1 cellular context compared by ENCODE assay signal in the genomic region with DNA sequence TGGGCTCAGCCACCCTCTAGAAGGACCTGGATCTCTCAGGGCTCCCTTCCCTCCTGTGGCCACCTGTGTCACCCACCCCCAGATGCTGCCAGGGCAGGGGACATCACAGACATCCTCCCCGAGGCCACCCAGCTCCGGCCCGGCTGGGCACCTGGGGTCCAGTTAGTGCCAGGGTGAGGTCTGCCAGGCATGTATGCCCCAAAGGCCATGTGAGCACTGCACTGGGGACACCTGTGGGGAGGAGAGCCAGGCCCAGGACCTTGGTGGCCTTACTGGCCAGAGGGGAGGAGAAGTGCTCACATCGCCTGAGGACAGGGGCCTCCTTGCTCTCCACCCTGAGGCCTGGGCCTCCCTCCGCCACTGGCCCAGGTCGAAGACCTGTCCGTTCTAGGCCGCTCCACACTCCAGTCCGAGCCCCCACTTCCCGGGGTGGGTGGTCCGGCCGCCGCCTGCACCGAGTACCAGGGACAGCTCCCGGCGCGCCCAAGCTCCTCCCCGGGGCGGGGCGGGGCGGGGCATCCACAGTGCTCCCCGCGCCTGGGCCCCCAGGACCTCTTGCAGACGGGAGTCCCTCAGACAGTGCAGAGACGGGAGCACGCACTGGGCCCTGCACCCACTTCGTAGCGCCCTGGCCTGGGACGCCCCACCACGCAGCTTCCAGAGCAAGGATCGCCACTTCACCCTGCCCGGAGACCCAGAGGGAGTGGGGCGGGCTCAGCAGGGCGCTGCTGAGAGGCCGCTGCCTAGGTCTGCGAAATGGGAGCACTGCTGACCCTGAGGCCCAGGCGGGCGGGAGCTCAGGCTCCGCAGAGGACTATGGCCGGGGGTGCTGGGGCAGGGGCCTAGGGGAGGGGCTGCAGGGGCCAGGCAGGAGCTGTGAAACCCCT.
A peak's percentile ranks its signal among the peaks of the same experiment; 100 is the strongest.
TF ChIP-seq lines count a peak whose summit lies in the region.

No MANE protein-coding gene starts in this region.

TF ChIP-seq in K562, 482 proteins besides CTCF, POLR2A, EP300 and RAD21 (continued from another document and continues in another):
- TF ChIP-seq, protein P1, sequence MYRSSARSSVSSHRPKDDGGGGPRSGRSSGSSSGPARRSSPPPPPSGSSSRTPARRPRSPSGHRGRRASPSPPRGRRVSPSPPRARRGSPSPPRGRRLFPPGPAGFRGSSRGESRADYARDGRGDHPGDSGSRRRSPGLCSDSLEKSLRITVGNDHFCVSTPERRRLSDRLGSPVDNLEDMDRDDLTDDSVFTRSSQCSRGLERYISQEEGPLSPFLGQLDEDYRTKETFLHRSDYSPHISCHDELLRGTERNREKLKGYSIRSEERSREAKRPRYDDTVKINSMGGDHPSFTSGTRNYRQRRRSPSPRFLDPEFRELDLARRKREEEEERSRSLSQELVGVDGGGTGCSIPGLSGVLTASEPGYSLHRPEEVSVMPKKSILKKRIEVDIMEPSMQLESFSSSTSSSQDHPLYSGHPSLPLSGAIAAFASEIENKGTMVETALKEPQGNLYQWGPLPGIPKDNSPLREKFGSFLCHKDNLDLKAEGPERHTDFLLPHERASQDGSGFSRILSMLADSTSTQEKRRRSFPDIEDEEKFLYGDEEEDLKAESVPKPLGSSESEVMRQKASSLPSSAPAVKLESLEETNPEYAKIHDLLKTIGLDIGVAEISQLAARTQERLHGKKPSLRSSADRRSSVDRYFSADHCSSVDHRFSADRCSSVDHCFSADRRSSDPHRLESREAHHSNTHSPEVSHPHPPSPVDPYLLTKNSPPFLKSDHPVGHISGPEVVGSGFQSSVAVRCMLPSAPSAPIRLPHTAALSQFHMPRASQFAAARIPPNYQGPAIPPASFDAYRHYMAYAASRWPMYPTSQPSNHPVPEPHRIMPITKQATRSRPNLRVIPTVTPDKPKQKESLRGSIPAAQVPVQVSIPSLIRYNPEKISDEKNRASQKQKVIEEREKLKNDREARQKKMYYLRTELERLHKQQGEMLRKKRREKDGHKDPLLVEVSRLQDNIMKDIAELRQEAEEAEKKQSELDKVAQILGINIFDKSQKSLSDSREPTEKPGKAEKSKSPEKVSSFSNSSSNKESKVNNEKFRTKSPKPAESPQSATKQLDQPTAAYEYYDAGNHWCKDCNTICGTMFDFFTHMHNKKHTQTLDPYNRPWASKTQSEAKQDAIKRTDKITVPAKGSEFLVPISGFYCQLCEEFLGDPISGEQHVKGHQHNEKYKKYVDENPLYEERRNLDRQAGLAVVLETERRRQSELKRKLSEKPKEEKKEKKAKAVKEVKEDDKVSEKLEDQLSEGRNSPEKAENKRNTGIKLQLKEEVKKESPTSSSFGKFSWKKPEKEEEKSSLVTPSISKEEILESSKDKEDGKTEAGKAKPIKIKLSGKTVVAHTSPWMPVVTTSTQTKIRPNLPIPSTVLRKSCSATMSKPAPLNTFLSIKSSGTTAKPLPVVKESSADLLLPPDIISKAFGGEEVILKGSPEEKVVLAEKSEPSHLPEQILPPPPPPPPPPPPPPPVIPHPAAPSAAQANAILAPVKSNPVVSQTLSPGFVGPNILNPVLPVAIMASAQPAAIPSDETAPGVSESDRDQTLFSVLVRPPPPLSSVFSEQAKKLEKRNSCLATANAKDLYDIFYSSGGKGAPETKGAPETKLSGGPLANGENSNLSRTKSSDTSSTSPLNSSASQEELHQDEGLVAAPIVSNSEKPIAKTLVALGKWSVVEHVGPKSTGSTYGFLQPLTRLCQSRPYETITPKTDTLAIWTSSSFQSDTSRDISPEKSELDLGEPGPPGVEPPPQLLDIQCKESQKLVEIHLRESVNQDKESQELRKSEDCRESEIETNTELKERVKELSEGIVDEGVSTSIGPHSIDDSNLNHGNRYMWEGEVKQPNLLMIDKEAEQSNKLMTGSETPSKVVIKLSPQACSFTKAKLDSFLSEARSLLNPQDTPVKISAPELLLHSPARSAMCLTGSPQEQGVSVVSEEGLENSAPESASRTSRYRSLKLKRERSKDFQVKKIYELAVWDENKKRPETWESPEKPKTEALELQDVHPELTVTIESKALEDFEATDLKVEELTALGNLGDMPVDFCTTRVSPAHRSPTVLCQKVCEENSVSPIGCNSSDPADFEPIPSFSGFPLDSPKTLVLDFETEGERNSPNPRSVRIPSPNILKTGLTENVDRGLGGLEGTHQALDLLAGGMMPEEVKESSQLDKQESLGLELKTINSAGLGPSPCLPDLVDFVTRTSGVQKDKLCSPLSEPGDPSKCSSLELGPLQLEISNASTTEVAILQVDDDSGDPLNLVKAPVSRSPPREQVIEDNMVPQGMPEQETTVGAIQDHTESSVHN (IDR thresholded peaks at IDR 0.05; ENCODE audit: borderline replicate concordance in 1 of 2, low read depth in 1 of 2): no peak
- TF ChIP-seq TRIM28 (IDR thresholded peaks at IDR 0.05) (no peak), CC2D1A (IDR thresholded peaks at IDR 0.05) (no peak), MAZ (CRISPR knock-in tag; conservative IDR thresholded peaks at IDR 0.05 in 1 of 2, IDR thresholded peaks at IDR 0.05 in 1 of 2) (peak in 1 of 2 experiments; percentile 73; a peak in 2 of 4 replicates), ZC3H11A (IDR thresholded peaks at IDR 0.05; ENCODE audit: low read depth, low read length) (no peak), ZC3H8 (IDR thresholded peaks at IDR 0.05) (no peak), CHCHD3 (CRISPR knock-in tag; IDR thresholded peaks at IDR 0.05) (no peak), STAG1 (CRISPR knock-in tag; IDR thresholded peaks at IDR 0.05; ENCODE audit: borderline replicate concordance) (peak; percentile 42; the same call in 1 of the 2 replicates), CXXC5 (CRISPR knock-in tag; IDR thresholded peaks at IDR 0.05) (peak; percentile 43; the same call in 1 of the 2 replicates), ZNF785 (CRISPR knock-in tag; IDR thresholded peaks at IDR 0.05) (no peak), NR2C2 (CRISPR knock-in tag; IDR thresholded peaks at IDR 0.05) (no peak), NR2C2 (tag; IDR thresholded peaks at IDR 0.05) (no peak), NEUROD1 (IDR thresholded peaks at IDR 0.05; ENCODE audit: borderline replicate concordance, low read depth, low read length, partially characterized antibody) (no peak), ZNF444 (CRISPR knock-in tag; IDR thresholded peaks at IDR 0.05) (no peak), GABPB1 (CRISPR knock-in tag; IDR thresholded peaks at IDR 0.05) (peak; percentile 64), KDM5B (IDR thresholded peaks at IDR 0.05; ENCODE audit: insufficient replicate concordance, low read depth, low read length) (no peak), ZFP36 (IDR thresholded peaks at IDR 0.05; ENCODE audit: low read depth, low read length, partially characterized antibody) (no peak), CREB1 (IDR thresholded peaks at IDR 0.05) (no peak), CREB1 (CRISPR knock-in tag; IDR thresholded peaks at IDR 0.05) (0 out of 2 replicates have a peak, but pooled peaks have one; percentile 51), NFE2 (IDR thresholded peaks at IDR 0.05; ENCODE audit: low read depth) (no peak), PHF8 (IDR thresholded peaks at IDR 0.05; ENCODE audit: borderline replicate concordance, low read length) (no peak), ZNF41 (CRISPR knock-in tag; conservative IDR thresholded peaks at IDR 0.05) (no peak), HLTF (IDR thresholded peaks at IDR 0.05) (no peak), MEF2D (tag; conservative IDR thresholded peaks at IDR 0.05; ENCODE audit: low read depth) (no peak)
- TF ChIP-seq, protein P2, sequence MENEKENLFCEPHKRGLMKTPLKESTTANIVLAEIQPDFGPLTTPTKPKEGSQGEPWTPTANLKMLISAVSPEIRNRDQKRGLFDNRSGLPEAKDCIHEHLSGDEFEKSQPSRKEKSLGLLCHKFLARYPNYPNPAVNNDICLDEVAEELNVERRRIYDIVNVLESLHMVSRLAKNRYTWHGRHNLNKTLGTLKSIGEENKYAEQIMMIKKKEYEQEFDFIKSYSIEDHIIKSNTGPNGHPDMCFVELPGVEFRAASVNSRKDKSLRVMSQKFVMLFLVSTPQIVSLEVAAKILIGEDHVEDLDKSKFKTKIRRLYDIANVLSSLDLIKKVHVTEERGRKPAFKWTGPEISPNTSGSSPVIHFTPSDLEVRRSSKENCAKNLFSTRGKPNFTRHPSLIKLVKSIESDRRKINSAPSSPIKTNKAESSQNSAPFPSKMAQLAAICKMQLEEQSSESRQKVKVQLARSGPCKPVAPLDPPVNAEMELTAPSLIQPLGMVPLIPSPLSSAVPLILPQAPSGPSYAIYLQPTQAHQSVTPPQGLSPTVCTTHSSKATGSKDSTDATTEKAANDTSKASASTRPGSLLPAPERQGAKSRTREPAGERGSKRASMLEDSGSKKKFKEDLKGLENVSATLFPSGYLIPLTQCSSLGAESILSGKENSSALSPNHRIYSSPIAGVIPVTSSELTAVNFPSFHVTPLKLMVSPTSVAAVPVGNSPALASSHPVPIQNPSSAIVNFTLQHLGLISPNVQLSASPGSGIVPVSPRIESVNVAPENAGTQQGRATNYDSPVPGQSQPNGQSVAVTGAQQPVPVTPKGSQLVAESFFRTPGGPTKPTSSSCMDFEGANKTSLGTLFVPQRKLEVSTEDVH (IDR thresholded peaks at IDR 0.05; ENCODE audit: low read depth, partially characterized antibody): no peak
- TF ChIP-seq, protein P3, sequence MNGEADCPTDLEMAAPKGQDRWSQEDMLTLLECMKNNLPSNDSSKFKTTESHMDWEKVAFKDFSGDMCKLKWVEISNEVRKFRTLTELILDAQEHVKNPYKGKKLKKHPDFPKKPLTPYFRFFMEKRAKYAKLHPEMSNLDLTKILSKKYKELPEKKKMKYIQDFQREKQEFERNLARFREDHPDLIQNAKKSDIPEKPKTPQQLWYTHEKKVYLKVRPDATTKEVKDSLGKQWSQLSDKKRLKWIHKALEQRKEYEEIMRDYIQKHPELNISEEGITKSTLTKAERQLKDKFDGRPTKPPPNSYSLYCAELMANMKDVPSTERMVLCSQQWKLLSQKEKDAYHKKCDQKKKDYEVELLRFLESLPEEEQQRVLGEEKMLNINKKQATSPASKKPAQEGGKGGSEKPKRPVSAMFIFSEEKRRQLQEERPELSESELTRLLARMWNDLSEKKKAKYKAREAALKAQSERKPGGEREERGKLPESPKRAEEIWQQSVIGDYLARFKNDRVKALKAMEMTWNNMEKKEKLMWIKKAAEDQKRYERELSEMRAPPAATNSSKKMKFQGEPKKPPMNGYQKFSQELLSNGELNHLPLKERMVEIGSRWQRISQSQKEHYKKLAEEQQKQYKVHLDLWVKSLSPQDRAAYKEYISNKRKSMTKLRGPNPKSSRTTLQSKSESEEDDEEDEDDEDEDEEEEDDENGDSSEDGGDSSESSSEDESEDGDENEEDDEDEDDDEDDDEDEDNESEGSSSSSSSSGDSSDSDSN (IDR thresholded peaks at IDR 0.05; ENCODE audit: borderline replicate concordance in 1 of 2, low read depth in 2 of 2, low read length in 2 of 2): 0 out of 4 replicates have a peak, but pooled peaks of 1 of the 2 experiments have one; percentile 3
- TF ChIP-seq, protein P4, sequence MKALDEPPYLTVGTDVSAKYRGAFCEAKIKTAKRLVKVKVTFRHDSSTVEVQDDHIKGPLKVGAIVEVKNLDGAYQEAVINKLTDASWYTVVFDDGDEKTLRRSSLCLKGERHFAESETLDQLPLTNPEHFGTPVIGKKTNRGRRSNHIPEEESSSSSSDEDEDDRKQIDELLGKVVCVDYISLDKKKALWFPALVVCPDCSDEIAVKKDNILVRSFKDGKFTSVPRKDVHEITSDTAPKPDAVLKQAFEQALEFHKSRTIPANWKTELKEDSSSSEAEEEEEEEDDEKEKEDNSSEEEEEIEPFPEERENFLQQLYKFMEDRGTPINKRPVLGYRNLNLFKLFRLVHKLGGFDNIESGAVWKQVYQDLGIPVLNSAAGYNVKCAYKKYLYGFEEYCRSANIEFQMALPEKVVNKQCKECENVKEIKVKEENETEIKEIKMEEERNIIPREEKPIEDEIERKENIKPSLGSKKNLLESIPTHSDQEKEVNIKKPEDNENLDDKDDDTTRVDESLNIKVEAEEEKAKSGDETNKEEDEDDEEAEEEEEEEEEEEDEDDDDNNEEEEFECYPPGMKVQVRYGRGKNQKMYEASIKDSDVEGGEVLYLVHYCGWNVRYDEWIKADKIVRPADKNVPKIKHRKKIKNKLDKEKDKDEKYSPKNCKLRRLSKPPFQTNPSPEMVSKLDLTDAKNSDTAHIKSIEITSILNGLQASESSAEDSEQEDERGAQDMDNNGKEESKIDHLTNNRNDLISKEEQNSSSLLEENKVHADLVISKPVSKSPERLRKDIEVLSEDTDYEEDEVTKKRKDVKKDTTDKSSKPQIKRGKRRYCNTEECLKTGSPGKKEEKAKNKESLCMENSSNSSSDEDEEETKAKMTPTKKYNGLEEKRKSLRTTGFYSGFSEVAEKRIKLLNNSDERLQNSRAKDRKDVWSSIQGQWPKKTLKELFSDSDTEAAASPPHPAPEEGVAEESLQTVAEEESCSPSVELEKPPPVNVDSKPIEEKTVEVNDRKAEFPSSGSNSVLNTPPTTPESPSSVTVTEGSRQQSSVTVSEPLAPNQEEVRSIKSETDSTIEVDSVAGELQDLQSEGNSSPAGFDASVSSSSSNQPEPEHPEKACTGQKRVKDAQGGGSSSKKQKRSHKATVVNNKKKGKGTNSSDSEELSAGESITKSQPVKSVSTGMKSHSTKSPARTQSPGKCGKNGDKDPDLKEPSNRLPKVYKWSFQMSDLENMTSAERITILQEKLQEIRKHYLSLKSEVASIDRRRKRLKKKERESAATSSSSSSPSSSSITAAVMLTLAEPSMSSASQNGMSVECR (CRISPR knock-in tag; IDR thresholded peaks at IDR 0.05): peak; percentile 70
- TF ChIP-seq, protein P5, sequence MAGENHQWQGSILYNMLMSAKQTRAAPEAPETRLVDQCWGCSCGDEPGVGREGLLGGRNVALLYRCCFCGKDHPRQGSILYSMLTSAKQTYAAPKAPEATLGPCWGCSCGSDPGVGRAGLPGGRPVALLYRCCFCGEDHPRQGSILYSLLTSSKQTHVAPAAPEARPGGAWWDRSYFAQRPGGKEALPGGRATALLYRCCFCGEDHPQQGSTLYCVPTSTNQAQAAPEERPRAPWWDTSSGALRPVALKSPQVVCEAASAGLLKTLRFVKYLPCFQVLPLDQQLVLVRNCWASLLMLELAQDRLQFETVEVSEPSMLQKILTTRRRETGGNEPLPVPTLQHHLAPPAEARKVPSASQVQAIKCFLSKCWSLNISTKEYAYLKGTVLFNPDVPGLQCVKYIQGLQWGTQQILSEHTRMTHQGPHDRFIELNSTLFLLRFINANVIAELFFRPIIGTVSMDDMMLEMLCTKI (IDR thresholded peaks at IDR 0.05; ENCODE audit: partially characterized antibody): no peak
- TF ChIP-seq, protein P6, sequence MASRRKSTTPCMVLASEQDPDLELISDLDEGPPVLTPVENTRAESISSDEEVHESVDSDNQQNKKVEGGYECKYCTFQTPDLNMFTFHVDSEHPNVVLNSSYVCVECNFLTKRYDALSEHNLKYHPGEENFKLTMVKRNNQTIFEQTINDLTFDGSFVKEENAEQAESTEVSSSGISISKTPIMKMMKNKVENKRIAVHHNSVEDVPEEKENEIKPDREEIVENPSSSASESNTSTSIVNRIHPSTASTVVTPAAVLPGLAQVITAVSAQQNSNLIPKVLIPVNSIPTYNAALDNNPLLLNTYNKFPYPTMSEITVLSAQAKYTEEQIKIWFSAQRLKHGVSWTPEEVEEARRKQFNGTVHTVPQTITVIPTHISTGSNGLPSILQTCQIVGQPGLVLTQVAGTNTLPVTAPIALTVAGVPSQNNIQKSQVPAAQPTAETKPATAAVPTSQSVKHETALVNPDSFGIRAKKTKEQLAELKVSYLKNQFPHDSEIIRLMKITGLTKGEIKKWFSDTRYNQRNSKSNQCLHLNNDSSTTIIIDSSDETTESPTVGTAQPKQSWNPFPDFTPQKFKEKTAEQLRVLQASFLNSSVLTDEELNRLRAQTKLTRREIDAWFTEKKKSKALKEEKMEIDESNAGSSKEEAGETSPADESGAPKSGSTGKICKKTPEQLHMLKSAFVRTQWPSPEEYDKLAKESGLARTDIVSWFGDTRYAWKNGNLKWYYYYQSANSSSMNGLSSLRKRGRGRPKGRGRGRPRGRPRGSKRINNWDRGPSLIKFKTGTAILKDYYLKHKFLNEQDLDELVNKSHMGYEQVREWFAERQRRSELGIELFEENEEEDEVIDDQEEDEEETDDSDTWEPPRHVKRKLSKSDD (conservative IDR thresholded peaks at IDR 0.05; ENCODE audit: low read length): no peak
- TF ChIP-seq, protein P7, sequence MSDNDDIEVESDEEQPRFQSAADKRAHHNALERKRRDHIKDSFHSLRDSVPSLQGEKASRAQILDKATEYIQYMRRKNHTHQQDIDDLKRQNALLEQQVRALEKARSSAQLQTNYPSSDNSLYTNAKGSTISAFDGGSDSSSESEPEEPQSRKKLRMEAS (CRISPR knock-in tag; IDR thresholded peaks at IDR 0.05): no peak; the same call in 1 of the 2 replicates
